ENCODE assay signal across 8 cellular contexts in the genomic region with DNA sequence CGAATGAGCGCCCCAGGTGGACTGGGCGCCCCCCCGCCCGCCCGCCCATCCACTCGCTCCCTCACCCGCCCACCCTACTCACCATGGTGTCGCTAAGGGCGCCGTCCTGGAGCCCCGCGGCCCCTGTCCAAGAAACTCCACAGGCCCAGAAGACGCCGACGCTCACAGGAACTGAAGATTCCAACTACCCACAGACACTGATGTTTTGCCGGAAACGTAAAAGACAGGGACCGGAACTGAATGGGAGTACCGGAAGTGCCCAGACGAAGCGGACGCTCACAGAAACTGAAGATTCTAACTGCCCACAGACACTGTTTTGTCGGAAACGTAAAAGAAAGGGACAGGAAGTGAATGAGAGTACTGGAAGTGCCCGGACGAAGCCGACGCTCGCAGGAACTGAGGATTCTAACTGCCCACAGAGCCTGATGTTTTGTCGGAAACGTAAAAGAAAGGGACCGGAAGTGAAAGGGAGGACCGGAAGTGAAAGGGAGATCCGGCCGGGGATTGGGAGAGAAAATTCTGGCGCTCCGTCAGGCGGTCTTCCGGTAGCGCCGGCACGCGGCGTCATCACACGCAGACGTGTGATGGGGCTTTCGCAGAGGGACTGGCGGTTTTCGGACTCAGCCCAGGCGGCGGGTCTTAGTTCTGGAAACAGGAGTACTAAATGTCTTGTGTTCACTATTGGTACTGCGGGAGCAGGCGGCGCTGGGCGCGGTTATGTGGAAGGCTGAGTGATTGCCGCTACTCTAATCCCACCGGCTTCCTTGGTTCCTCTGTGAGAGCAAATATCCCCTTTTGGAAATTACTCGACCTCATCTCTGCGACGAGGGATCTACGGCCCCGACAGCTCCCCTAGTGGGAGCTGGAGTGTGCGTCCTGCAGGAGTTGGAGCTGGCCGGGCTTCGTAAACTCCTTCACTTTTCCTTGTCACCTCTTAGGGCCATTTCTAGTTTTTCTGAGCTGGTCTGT. TPM values are rescaled to one million over a fixed set of nuclear protein-coding genes. Genes with fewer than 3 reads are reported as not detected.
DNase-seq lines count a peak whose midpoint lies in the region; ATAC-seq and TF ChIP-seq lines count a peak whose summit lies in the region.

ISY1 (minus strand) TSS at position 173 of the 969 bp plus-strand sequence; CDS start at position 85, 88 bp downstream.

- TF ChIP-seq CTCF in right atrium auricular region (IDR thresholded peaks at IDR 0.05) = peak; percentile 51 to 80
- peak; percentile 30 to 56 (median 35) for TF ChIP-seq CTCF in vagina (IDR thresholded peaks at IDR 0.05)

- H3K36me3 ChIP-seq in right atrium auricular region (peaks cover 34% of the 10 kb centered on the region), vagina (peaks cover 0 to 34% of the 10 kb centered on the region in 2 donors)

- no peaks in the 10 kb centered on the region for H3K27me3 ChIP-seq in right atrium auricular region
- no peaks in the 10 kb centered on the region for H3K27me3 ChIP-seq in vagina

- ATAC-seq in GM18499 (IDR thresholded peaks at IDR 0.05; ENCODE audit: insufficient read depth, unreplicated experiment) = peak; percentile 54
- ATAC-seq in HG02943 (IDR thresholded peaks at IDR 0.05; ENCODE audit: low read depth, unreplicated experiment) = peak; percentile 85

- DNase-seq in NCI-H187 (lab: John Stamatoyannopoulos, UW) (peak; percentile 85 to 90), T-helper 2 cell (peak; percentile 65 to 98 (median 82)), right atrium auricular region (ENCODE audit: low spot score) (peak; percentile 92), putamen (ENCODE audit: low spot score) (peak; percentile 95), vagina (ENCODE audit: extremely low spot score in 2 of 2) (peak in 1 of 2 donors; percentile 92)

- H3K4me1 ChIP-seq in right atrium auricular region (peaks cover 0 to 24% of the 10 kb centered on the region in 2 donors), vagina (peaks cover 24% of the 10 kb centered on the region)

- H3K9me3 ChIP-seq in right atrium auricular region (no peaks in the 10 kb centered on the region), vagina (no peaks in the 10 kb centered on the region)

- H3K4me3 ChIP-seq in right atrium auricular region = peak within 1 kb of the TSS; percentile 82 to 84
- H3K4me3 ChIP-seq in vagina = peak within 1 kb of the TSS; percentile 72 to 84

- H3K27ac ChIP-seq in angular gyrus (ENCODE audit: low read depth, low read length) (peak within 1 kb of the TSS; percentile 99), right atrium auricular region (peak within 1 kb of the TSS; percentile 92 to 95), vagina (peak within 1 kb of the TSS; percentile 90)

- peak in 1 of 2 donors; percentile 61 for TF ChIP-seq POLR2A in vagina (IDR thresholded peaks at IDR 0.05)

- intact Hi-C loops in vagina (cut with DNase I) = no loop called here

RNA-seq across cellular contexts. Expression of gene ISY1, which starts in this region (rescaled TPM):
- 10 to 100 TPM; 14.3 to 19.6 TPM for total RNA-seq in right atrium auricular region
- 16.2 TPM for total RNA-seq in vagina
